Comparison of ENCODE assay signal across 22 cellular contexts in genomic region chr16:12341966-12342365, GRCh38.
A peak's percentile ranks its signal among the peaks of the same experiment; 100 is the strongest.
DNase-seq lines count a peak whose midpoint lies in the region; ATAC-seq, FAIRE-seq and TF ChIP-seq lines count a peak whose summit lies in the region.
"Had no signal": no experiment of that assay in that cellular context is flagged by ENCODE, and none has a peak within 500 bp of the region (broad histone marks: within the 10 kb centered on the region; RNA-seq: fewer than 3 reads in every experiment).

No MANE protein-coding gene starts in this region.

- no peaks in the 10 kb centered on the region for H3K27me3 ChIP-seq in endothelial cell of umbilical vein (ENCODE audit: control insufficient read depth in 2 of 2, insufficient read depth in 2 of 2, low read length in 2 of 2)
- H3K27me3 ChIP-seq in psoas muscle (ENCODE audit: insufficient read depth in 3 of 3, low read length in 2 of 3) = no peaks in the 10 kb centered on the region
- H3K27me3 ChIP-seq: stomach, tibial nerve had no signal

- DNase-seq in ELR (ENCODE audit: low read depth) (peak; percentile 65), LoVo (ENCODE audit: low spot score) (peak; percentile 3), endothelial cell of umbilical vein (ENCODE audit: low read depth, low spot score) (peak; percentile 16), psoas muscle (no peak), NCI-H187 treated with DMSO at 0.1 percent for 48 hours (lab: John Stamatoyannopoulos, UW) (no peak), cardiac septum (ENCODE audit: low spot score) (no peak), GM03348 (ENCODE audit: low spot score) (no peak)
- DNase-seq: activated B cell treated with CpG ODN at 0.5 μM for 24 hours; activated CD4-positive, alpha-beta memory T cell treated with anti-CD3 and anti-CD28 coated beads, Interleukin-2, amount 10 ng/mL, durations not matched to agents 7 days and 5 days; activated gamma-delta T cell; CD4-positive, alpha-beta T cell; cerebellar nuclear complex; erythroblast; foreskin melanocyte; hypothalamus; NCI-H526 treated with DMSO at 0.1 percent for 48 hours; nephron progenitor cell; Right ventricle myocardium superior; stomach had no signal

- dilution Hi-C loops in endothelial cell of umbilical vein (cut with MboI; ENCODE audit: extremely low pct_ligation_motif_present, low sequenced_read_pairs) = no loop called here

- H3K4me2 ChIP-seq in endothelial cell of umbilical vein (ENCODE audit: insufficient read depth, low read length) = no peak overlapping the region

- POLR2A ChIA-PET in endothelial cell of umbilical vein (lab: Charles Lee) = no interaction called here

- H3K9me1 ChIP-seq in endothelial cell of umbilical vein (replicated peaks; ENCODE audit: control insufficient read depth, extremely low read depth, insufficient read depth, low read length) = no peaks in the 10 kb centered on the region

- no peaks in the 10 kb centered on the region for H3K79me2 ChIP-seq in endothelial cell of umbilical vein (ENCODE audit: control insufficient read depth, insufficient read depth, low read length)

- H3K9me3 ChIP-seq in endothelial cell of umbilical vein (replicated peaks; ENCODE audit: control insufficient read depth, insufficient read depth, low read length) (no peaks in the 10 kb centered on the region), psoas muscle (no peaks in the 10 kb centered on the region)
- H3K9me3 ChIP-seq: stomach, tibial nerve had no signal

- TF ChIP-seq POLR2A in endothelial cell of umbilical vein (IDR thresholded peaks at IDR 0.05; ENCODE audit: low read depth, low read length) = no peak

- H3K36me3 ChIP-seq in endothelial cell of umbilical vein (ENCODE audit: control insufficient read depth in 2 of 2, extremely low read depth in 1 of 2, insufficient read depth in 2 of 2, low read length in 2 of 2) = no peaks in the 10 kb centered on the region
- H3K36me3 ChIP-seq in psoas muscle (ENCODE audit: insufficient read depth in 1 of 2, low read depth in 1 of 2) = no peaks in the 10 kb centered on the region
- H3K36me3 ChIP-seq: stomach, tibial nerve had no signal

- H2AFZ ChIP-seq in endothelial cell of umbilical vein (ENCODE audit: low read depth, low read length) = no peak overlapping the region
- H2AFZ ChIP-seq: parathyroid adenoma had no signal

- CTCF ChIA-PET in endothelial cell of umbilical vein (lab: Charles Lee) = interaction anchor here (0.7 to 3.1 kb wide), 6 partner anchors 22 to 247 kb away, joined by 3 to 22 read pairs (median 4); no protein-coding TSS in a partner anchor

- peak; percentile 34 to 55 (median 42) for ATAC-seq in psoas muscle

- H3K27ac ChIP-seq in endothelial cell of umbilical vein (ENCODE audit: insufficient read depth, low read depth, low read length) = no peak overlapping the region
- no peak overlapping the region for H3K27ac ChIP-seq in psoas muscle
- H3K27ac ChIP-seq: parathyroid adenoma, stomach, tibial nerve had no signal

- 77 to 89% (median 82%) methylated on average over 3 of the region's 3 CpGs for WGBS in psoas muscle, 3 donors

- H3K9ac ChIP-seq in endothelial cell of umbilical vein (replicated peaks; ENCODE audit: extremely low read depth, insufficient read depth, low read length) = no peak overlapping the region
- H3K9ac ChIP-seq: parathyroid adenoma had no signal

- intact Hi-C loops in endothelial cell of umbilical vein (cut with micrococcal nuclease) (loop anchor here (1.0 to 5.0 kb wide), 6 partner anchors 64 to 475 kb away; no protein-coding TSS in a partner anchor), psoas muscle (cut with DNase I) (loop anchor here in 1 of 2 donors (10.0 kb wide), 1 partner anchor 247 kb away; no protein-coding TSS in a partner anchor), cardiac septum (cut with DNase I) (no loop called here)

- no peak for FAIRE-seq in endothelial cell of umbilical vein (lab: Jason Lieb, UNC)
- FAIRE-seq: GM19239 had no signal

- H3K4me3 ChIP-seq in endothelial cell of umbilical vein (replicated peaks in 1 of 3; ENCODE audit: insufficient read depth in 1 of 3, low read depth in 1 of 3, low read length in 3 of 3) (no peak overlapping the region), psoas muscle (no peak overlapping the region)
- H3K4me3 ChIP-seq: stomach, tibial nerve had no signal

- TF ChIP-seq CTCF in endothelial cell of umbilical vein (IDR thresholded peaks at IDR 0.05; ENCODE audit: extremely low read depth in 1 of 2, insufficient read depth in 1 of 2, low read depth in 1 of 2, low read length in 2 of 2) (no peak), psoas muscle (IDR thresholded peaks at IDR 0.05) (no peak)

- BruUV-seq in endothelial cell of umbilical vein (replicated peaks; lab: Mats Ljungman, UMichigan) = no TSS peak

- no peaks in the 10 kb centered on the region for H4K20me1 ChIP-seq in endothelial cell of umbilical vein (replicated peaks; ENCODE audit: control insufficient read depth, extremely low read depth, insufficient read depth, low read length)

- peaks cover 17% of the 10 kb centered on the region for H3K4me1 ChIP-seq in endothelial cell of umbilical vein (ENCODE audit: control insufficient read depth, extremely low read depth, insufficient read depth, low read length)
- H3K4me1 ChIP-seq in psoas muscle = no peaks in the 10 kb centered on the region
- H3K4me1 ChIP-seq: parathyroid adenoma had no signal

TF ChIP-seq in endothelial cell of umbilical vein, 7 proteins besides CTCF, POLR2A, EP300 and RAD21:
- no peak for TF ChIP-seq MYC (IDR thresholded peaks at IDR 0.05; ENCODE audit: low read depth, low read length)
- TF ChIP-seq EZH2 (IDR thresholded peaks at IDR 0.05; ENCODE audit: borderline replicate concordance, low read depth, low read length, severe bottlenecking) = no peak
- peak; percentile 17 for TF ChIP-seq JUN (IDR thresholded peaks at IDR 0.05; ENCODE audit: borderline replicate concordance, insufficient read depth, insufficient read length, low read depth)
- TF ChIP-seq GATA2 (IDR thresholded peaks at IDR 0.05; ENCODE audit: insufficient read depth, insufficient read length, low read depth, low read length) = no peak
- TF ChIP-seq POLR2AphosphoS5 (IDR thresholded peaks at IDR 0.05; ENCODE audit: insufficient read depth, low read depth, low read length) = no peak
- TF ChIP-seq MAX (IDR thresholded peaks at IDR 0.05; ENCODE audit: insufficient read depth, insufficient read length) = no peak
- peak; percentile 4 for TF ChIP-seq FOS (IDR thresholded peaks at IDR 0.05; ENCODE audit: borderline replicate concordance, insufficient read depth, low read length)

Comparison
In these comparisons a context has a peak if more than half of its experiments do, and no peak if none do; other contexts are left out.
1. DNase-seq: peak in ELR (single experiment), LoVo (single experiment) and endothelial cell of umbilical vein (single experiment); none in psoas muscle (0 of 2), NCI-H187 treated with DMSO at 0.1 percent for 48 hours (single experiment), cardiac septum (single experiment) and GM03348 (single experiment).